ENCODE assay signal across 1 cellular context in genomic region chr3:29937185-29937584, GRCh38.
TF ChIP-seq lines count a peak whose summit lies in the region.

No MANE protein-coding gene starts in this region.

TF ChIP-seq in GM23338, 12 proteins besides CTCF, POLR2A, EP300 and RAD21 (continued from another document):
- no peak for TF ChIP-seq ZNF462 (CRISPR knock-in tag; IDR thresholded peaks at IDR 0.05)
- TF ChIP-seq EZH2phosphoT487 (IDR thresholded peaks at IDR 0.05; ENCODE audit: unreplicated experiment), result no peak
- no peak for TF ChIP-seq NANOG (IDR thresholded peaks at IDR 0.05; ENCODE audit: borderline replicate concordance)
- no peak for TF ChIP-seq EZH2 (IDR thresholded peaks at IDR 0.05; ENCODE audit: low read depth, unreplicated experiment)
- TF ChIP-seq ZNF114 (CRISPR knock-in tag; IDR thresholded peaks at IDR 0.05), result no peak
- no peak for TF ChIP-seq CREB1 (CRISPR knock-in tag; IDR thresholded peaks at IDR 0.05; ENCODE audit: low read depth)
- TF ChIP-seq REST (IDR thresholded peaks at IDR 0.05; ENCODE audit: unreplicated experiment), result no peak
- TF ChIP-seq ZNF331 (CRISPR knock-in tag; IDR thresholded peaks at IDR 0.05; ENCODE audit: low read depth), result no peak
- TF ChIP-seq JUNB (IDR thresholded peaks at IDR 0.05; ENCODE audit: unreplicated experiment), result no peak
